30 cellular contexts compared by ENCODE assay signal in genomic region chr10:54484186-54484585, GRCh38.
"Had no signal": no experiment of that assay in that cellular context is flagged by ENCODE, and none has a peak within 500 bp of the region (broad histone marks: within the 10 kb centered on the region; RNA-seq: fewer than 3 reads in every experiment).

No MANE protein-coding gene starts in this region.

- H3K4me3 ChIP-seq: cardiac muscle cell, colonic mucosa, dorsolateral prefrontal cortex, esophagus muscularis mucosa, gastroesophageal sphincter had no signal

- H3K27ac ChIP-seq: brain microvascular endothelial cell, cardiac muscle cell, colonic mucosa, dorsolateral prefrontal cortex, esophagus muscularis mucosa, gastroesophageal sphincter had no signal

- FAIRE-seq: astrocyte had no signal

- H3K36me3 ChIP-seq: brain microvascular endothelial cell, cardiac muscle cell, colonic mucosa, esophagus muscularis mucosa, gastroesophageal sphincter had no signal

- H3K27me3 ChIP-seq: brain microvascular endothelial cell, cardiac muscle cell, colonic mucosa, dorsolateral prefrontal cortex, esophagus muscularis mucosa, gastroesophageal sphincter had no signal

- H3K4me1 ChIP-seq: colonic mucosa, esophagus muscularis mucosa, gastroesophageal sphincter had no signal

- DNase-seq: activated CD4-positive, alpha-beta memory T cell treated with anti-CD3 and anti-CD28 coated beads for 36 hours; activated CD4-positive, alpha-beta T cell treated with anti-CD3 and anti-CD28 coated beads for 36 hours; activated CD4-positive, alpha-beta T cell treated with anti-CD3 and anti-CD28 coated beads, Interleukin-2, amount 10 ng/mL, durations not matched to agents 24 days and 14 days; activated CD4-positive, CD25-positive, alpha-beta regulatory T cell; activated CD4-positive, CD25-positive, alpha-beta regulatory T cell treated with anti-CD3 and anti-CD28 coated beads, Interleukin-2, amount 50 U/mL, for 72 hours; activated CD8-positive, alpha-beta memory T cell treated with anti-CD3 and anti-CD28 coated beads, Interleukin-2, amount 10 ng/mL, durations not matched to agents 7 days and 5 days; activated CD8-positive, alpha-beta memory T cell treated with anti-CD3 and anti-CD28 coated beads, Interleukin-2, amount 50 U/mL, for 4 hours; activated CD8-positive, alpha-beta T cell treated with anti-CD3 and anti-CD28 coated beads, Interleukin-2, amount 10 ng/mL, durations not matched to agents 7 days and 5 days; activated gamma-delta T cell; activated naive CD4-positive, alpha-beta T cell; activated naive CD4-positive, alpha-beta T cell treated with anti-CD3 and anti-CD28 coated beads, Interleukin-2, amount 50 U/mL, for 16 hours; activated T-cell treated with anti-CD3 and anti-CD28 coated beads, Interleukin-2, amount 50 U/mL, for 1 hour; activated T-cell treated with anti-CD3 and anti-CD28 coated beads, Interleukin-2, amount 50 U/mL, for 72 hours; amniotic stem cell; anterior cingulate cortex; brain microvascular endothelial cell; central memory CD4-positive, alpha-beta T cell; cerebellar nuclear complex; colonic mucosa; dorsolateral prefrontal cortex; effector memory CD4-positive, alpha-beta T cell; endodermal cell; erythroblast; foreskin melanocyte; hippocampal formation; T-helper 2 cell had no signal

- ATAC-seq: activated CD4-positive, alpha-beta T cell treated with anti-CD3 and anti-CD28 coated beads for 36 hours; activated CD8-positive, alpha-beta memory T cell treated with anti-CD3 and anti-CD28 coated beads, Interleukin-2, amount 10 ng/mL, durations not matched to agents 7 days and 5 days; activated CD8-positive, alpha-beta T cell treated with anti-CD3 and anti-CD28 coated beads, Interleukin-2, amount 10 ng/mL, durations not matched to agents 7 days and 5 days; activated T-cell treated with anti-CD3 and anti-CD28 coated beads, Interleukin-2, amount 50 U/mL, for 72 hours; gastroesophageal sphincter had no signal

- H3K9me3 ChIP-seq: colonic mucosa, esophagus muscularis mucosa, gastroesophageal sphincter had no signal
